8 cellular contexts compared by ENCODE assay signal in genomic region chr20:297925-298754, GRCh38. TPM values are rescaled to one million over a fixed set of nuclear protein-coding genes. Genes with fewer than 3 reads are reported as not detected.
DNase-seq lines count a peak whose midpoint lies in the region; ATAC-seq lines count a peak whose summit lies in the region.

No MANE protein-coding gene starts in this region.

- H3K36me3 Mint-ChIP-seq in effector memory CD8-positive, alpha-beta T cell (ENCODE audit: insufficient read depth): peaks cover 24% of the 10 kb centered on the region
- H3K36me3 Mint-ChIP-seq in memory B cell: peaks cover 10% of the 10 kb centered on the region

- H3K9me3 Mint-ChIP-seq in effector memory CD8-positive, alpha-beta T cell: no peaks in the 10 kb centered on the region
- H3K9me3 Mint-ChIP-seq in memory B cell: no peaks in the 10 kb centered on the region

- peak overlapping the region; percentile 98 to 100 for H3K27ac Mint-ChIP-seq in effector memory CD8-positive, alpha-beta T cell
- peak overlapping the region; percentile 96 for H3K27ac Mint-ChIP-seq in memory B cell

- no peaks in the 10 kb centered on the region for H3K27me3 Mint-ChIP-seq in effector memory CD8-positive, alpha-beta T cell
- H3K27me3 Mint-ChIP-seq in memory B cell: no peaks in the 10 kb centered on the region

- DNase-seq in AG08396 (ENCODE audit: low spot score): peak; percentile 73
- peak; percentile 34 for DNase-seq in NCI-H460 (ENCODE audit: extremely low read depth, low read depth)
- DNase-seq in activated CD4-positive, alpha-beta T cell treated with anti-CD3 and anti-CD28 coated beads, Interleukin-2, amount 50 U/mL, for 48 hours: peak; percentile 47 to 61
- DNase-seq in effector memory CD8-positive, alpha-beta T cell: peak; percentile 11 to 30 (median 13)
- peak; percentile 25 to 33 for DNase-seq in memory B cell (ENCODE audit: low spot score in 2 of 2)
- DNase-seq in stimulated activated CD8-positive, alpha-beta memory T cell treated with anti-CD3 and anti-CD28 coated beads, Interleukin-2, amount 100 ng/mL, for 48 hours (ENCODE audit: low read depth in 2 of 2): peak; percentile 25 to 35

- ATAC-seq in GM18868 (IDR thresholded peaks at IDR 0.05; ENCODE audit: unreplicated experiment): peak; percentile 18
- peak; percentile 17 for ATAC-seq in HG03097 (IDR thresholded peaks at IDR 0.05; ENCODE audit: low FRiP score, unreplicated experiment)
- peak; percentile 33 for ATAC-seq in effector memory CD8-positive, alpha-beta T cell (replicated peaks)
- peak; percentile 43 for ATAC-seq in memory B cell (ENCODE audit: low read depth)

- H3K4me1 Mint-ChIP-seq in effector memory CD8-positive, alpha-beta T cell (ENCODE audit: low read depth in 2 of 2): peaks cover 35% of the 10 kb centered on the region in 2 donors
- peaks cover 31% of the 10 kb centered on the region for H3K4me1 Mint-ChIP-seq in memory B cell

- peak overlapping the region; percentile 99 to 100 for H3K4me3 Mint-ChIP-seq in effector memory CD8-positive, alpha-beta T cell
- H3K4me3 Mint-ChIP-seq in memory B cell: peak overlapping the region; percentile 99

RNA-seq across cellular contexts. Expression of gene ZCCHC3, which starts 0.8 kb away (rescaled TPM):
- 18.8 and 20.9 TPM in 2 replicates for total RNA-seq in NCI-H460 (2014; rRNA removed; shearing (Covaris generic))
- 10.6 and 14.5 TPM in 2 replicates for polyA plus RNA-seq in NCI-H460 (2014; cell fraction: nucleus; rRNA removed)

RNA-seq across cellular contexts. Expression of gene C20orf96, which starts 7.6 kb away (rescaled TPM):
- 1.0 and 3.4 TPM in 2 replicates for total RNA-seq in NCI-H460 (2014; rRNA removed; shearing (Covaris generic))
- polyA plus RNA-seq in NCI-H460 (2014; cell fraction: nucleus; rRNA removed): 5.3 and 6.9 TPM in 2 replicates

RNA-seq across cellular contexts. Expression of gene SOX12, which starts 27.2 kb away (rescaled TPM):
- total RNA-seq in NCI-H460 (2014; rRNA removed; shearing (Covaris generic)): 11.0 and 11.1 TPM in 2 replicates
- 10.2 and 20.4 TPM in 2 replicates for polyA plus RNA-seq in NCI-H460 (2014; cell fraction: nucleus; rRNA removed)

RNA-seq across cellular contexts. Expression of gene DEFB132, which starts 40.6 kb away (rescaled TPM):
- total RNA-seq in NCI-H460 (2014; rRNA removed; shearing (Covaris generic)): not detected in 2 replicates
- not detected in 2 replicates for polyA plus RNA-seq in NCI-H460 (2014; cell fraction: nucleus; rRNA removed)

RNA-seq across cellular contexts. Expression of gene NRSN2, which starts 48.8 kb away (rescaled TPM):
- total RNA-seq in NCI-H460 (2014; rRNA removed; shearing (Covaris generic)): 16.3 and 26.4 TPM in 2 replicates
- 21.1 and 38.7 TPM in 2 replicates for polyA plus RNA-seq in NCI-H460 (2014; cell fraction: nucleus; rRNA removed)

Comparison
In these comparisons a context has a peak if more than half of its experiments do, and no peak if none do; other contexts are left out.
1. Peak in every context shown above with its lines: DNase-seq and ATAC-seq.
2. DNase-seq: peak in every context shown above with its lines; median percentile 73 in AG08396; 54 in activated CD4-positive, alpha-beta T cell treated with anti-CD3 and anti-CD28 coated beads, Interleukin-2, amount 50 U/mL, for 48 hours; 34 in NCI-H460; 30 in stimulated activated CD8-positive, alpha-beta memory T cell treated with anti-CD3 and anti-CD28 coated beads, Interleukin-2, amount 100 ng/mL, for 48 hours; 29 in memory B cell; 13 in effector memory CD8-positive, alpha-beta T cell.